8 cellular contexts compared by ENCODE assay signal in the genomic region with DNA sequence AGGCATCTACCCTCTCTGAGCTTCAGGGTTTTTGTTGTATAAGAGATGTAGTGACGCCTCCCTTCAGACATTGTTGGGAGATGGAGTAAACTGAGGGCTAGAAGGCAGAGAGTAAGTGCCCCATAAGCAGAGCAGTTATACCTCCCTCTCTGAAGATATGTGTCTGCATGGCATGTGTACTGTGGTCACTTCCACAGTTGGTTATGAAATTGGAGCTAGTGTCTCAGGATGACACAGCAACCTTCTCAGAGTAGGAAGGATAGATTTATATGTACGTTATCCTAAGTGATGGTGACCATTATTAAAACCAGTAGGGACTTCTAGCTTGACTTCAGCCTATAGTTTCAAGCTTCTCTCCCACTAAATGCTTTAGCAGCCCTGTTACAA. TPM values are rescaled to one million over a fixed set of nuclear protein-coding genes. Genes with fewer than 3 reads are reported as not detected.
DNase-seq lines count a peak whose midpoint lies in the region; ATAC-seq and TF ChIP-seq lines count a peak whose summit lies in the region.

No MANE protein-coding gene starts in this region.

- H3K36me3 ChIP-seq in heart left ventricle (peaks cover 0 to 6% (median 0%) of the 10 kb centered on the region in 9 donors), OCI-LY7 (ENCODE audit: insufficient read depth, low read length) (peaks cover 55% of the 10 kb centered on the region), fibroblast of lung (ENCODE audit: control insufficient read depth, insufficient read depth, low read length) (no peaks in the 10 kb centered on the region), upper lobe of right lung (peaks cover 9% of the 10 kb centered on the region)

- H3K79me2 ChIP-seq in OCI-LY7 (ENCODE audit: insufficient read depth, low read depth, low read length) (peaks cover 85% of the 10 kb centered on the region), fibroblast of lung (ENCODE audit: control insufficient read depth, insufficient read depth, low read length) (peaks cover 7% of the 10 kb centered on the region)

- no peak for TF ChIP-seq POLR2A in heart left ventricle (IDR thresholded peaks at IDR 0.05)

- POLR2A ChIA-PET in OCI-LY7 (lab: Charles Lee): interaction anchor here (0.6 to 13.7 kb wide), 9 partner anchors 9 to 63 kb away, joined by 3 to 711 read pairs (median 11); a partner anchor contains a TSS

- peak overlapping the region in 1 of 12 donors; percentile 37 for H3K27ac ChIP-seq in heart left ventricle
- H3K27ac ChIP-seq in OCI-LY7 (ENCODE audit: low read depth, low read length, poor library complexity, severe bottlenecking): peak overlapping the region; percentile 99
- H3K27ac ChIP-seq in fibroblast of lung (ENCODE audit: insufficient read depth, low read length): no peak overlapping the region
- no peak overlapping the region for H3K27ac ChIP-seq in upper lobe of right lung

- H3K4me1 ChIP-seq in heart left ventricle (peaks cover 0 to 59% (median 1%) of the 10 kb centered on the region in 12 donors), OCI-LY7 (ENCODE audit: insufficient read depth, low read length, poor library complexity, severe bottlenecking) (peaks cover 98% of the 10 kb centered on the region), fibroblast of lung (ENCODE audit: control insufficient read depth, extremely low read depth, insufficient read depth, low read length) (peaks cover 4% of the 10 kb centered on the region), upper lobe of right lung (peaks cover 9% of the 10 kb centered on the region)

- H3K9ac ChIP-seq in fibroblast of lung (ENCODE audit: insufficient read depth, low read length): no peak overlapping the region

- 94 to 98% (median 97%) methylated on average over 2 of the region's 2 CpGs for WGBS in heart left ventricle, 4 donors

- H3K4me2 ChIP-seq in OCI-LY7 (ENCODE audit: low read length) (peak overlapping the region; percentile 85), fibroblast of lung (ENCODE audit: extremely low read depth, insufficient read depth, low read length) (no peak overlapping the region)

- H3K4me3 ChIP-seq in heart left ventricle: no peak overlapping the region
- peak overlapping the region; percentile 62 for H3K4me3 ChIP-seq in OCI-LY7 (ENCODE audit: low read depth, low read length, poor library complexity, severe bottlenecking)
- no peak overlapping the region for H3K4me3 ChIP-seq in fibroblast of lung (replicated peaks in 1 of 4; ENCODE audit: control extremely low read depth in 1 of 4, insufficient read depth in 1 of 4, low read depth in 3 of 4, low read length in 4 of 4)
- H3K4me3 ChIP-seq in upper lobe of right lung: no peak overlapping the region

- H3K27me3 ChIP-seq in heart left ventricle (no peaks in the 10 kb centered on the region), fibroblast of lung (ENCODE audit: control insufficient read depth, insufficient read depth, low read length) (no peaks in the 10 kb centered on the region), upper lobe of right lung (no peaks in the 10 kb centered on the region)

- intact Hi-C loops in heart left ventricle (cut with DNase I) (no loop called here), left cardiac atrium (cut with DNase I) (no loop called here), OCI-LY7 (cut with micrococcal nuclease; ENCODE audit: unreplicated experiment) (loop anchor here (1.0 kb wide), 1 partner anchor 15 kb away; no protein-coding TSS in a partner anchor), upper lobe of right lung (cut with DNase I) (no loop called here)

- H4K20me1 ChIP-seq in OCI-LY7 (ENCODE audit: insufficient read depth, low read length) (no peaks in the 10 kb centered on the region), fibroblast of lung (ENCODE audit: control insufficient read depth, extremely low read depth, insufficient read depth, low read length) (no peaks in the 10 kb centered on the region)

- H3K9me3 ChIP-seq in heart left ventricle (no peaks in the 10 kb centered on the region), OCI-LY7 (ENCODE audit: low read length) (no peaks in the 10 kb centered on the region), fibroblast of lung (ENCODE audit: control insufficient read depth, insufficient read depth, low read depth, low read length) (no peaks in the 10 kb centered on the region), upper lobe of right lung (no peaks in the 10 kb centered on the region)

- no peaks in the 10 kb centered on the region for H3K9me2 ChIP-seq in OCI-LY7 (ENCODE audit: insufficient read depth, low read length)

- TF ChIP-seq CTCF in heart left ventricle (IDR thresholded peaks at IDR 0.05) (no peak), OCI-LY7 (conservative IDR thresholded peaks at IDR 0.05; ENCODE audit: low read length) (no peak), fibroblast of lung (conservative IDR thresholded peaks at IDR 0.05 in 1 of 2, IDR thresholded peaks at IDR 0.05 in 1 of 2; ENCODE audit: low read depth in 1 of 2, low read length in 2 of 2) (no peak), upper lobe of right lung (IDR thresholded peaks at IDR 0.05) (no peak)

- DNase-seq in heart left ventricle: no peak
- no peak for DNase-seq in left cardiac atrium
- no peak for DNase-seq in OCI-LY7 (ENCODE audit: low spot score)
- DNase-seq in fibroblast of lung (ENCODE audit: low read depth in 2 of 2): peak; percentile 45 to 51
- DNase-seq in upper lobe of right lung: no peak
- DNase-seq in COR-L47 (lab: John Stamatoyannopoulos, UW): no peak
- no peak for DNase-seq in DMS114 treated with DMSO at 0.1 percent for 48 hours (lab: John Stamatoyannopoulos, UW; ENCODE audit: unreplicated experiment)
- DNase-seq in activated CD4-positive, alpha-beta T cell treated with anti-CD3 and anti-CD28 coated beads for 48 hours: no peak

- ATAC-seq in heart left ventricle (peak in 3 of 4 donors; percentile 4 to 48 (median 42)), left cardiac atrium (no peak), upper lobe of right lung (peak; percentile 82)

- H2AFZ ChIP-seq in OCI-LY7 (ENCODE audit: low read length) (no peak overlapping the region), fibroblast of lung (ENCODE audit: low read length) (no peak overlapping the region)

- TSS peak; percentile 40 for BruUV-seq in OCI-LY7 (replicated peaks; lab: Mats Ljungman, UMichigan)

- CTCF ChIA-PET in OCI-LY7 (lab: Charles Lee; ENCODE audit: unreplicated experiment): interaction anchor here (0.9 to 2.3 kb wide), 4 partner anchors 13 to 44 kb away, joined by 3 to 22 read pairs (median 9); a partner anchor contains a TSS

RNA-seq across cellular contexts. Expression of a gene that starts 17.9 kb away (rescaled TPM):
- total RNA-seq in heart left ventricle (10 to 100 TPM in 7 of 9 donors, 1 to 10 TPM in 2; 8.2 to 24.3 (median 13.6) TPM), left cardiac atrium (10 to 100 TPM; 13.3 to 15.1 TPM), OCI-LY7 (2022) (125 and 146 TPM in 2 replicates), fibroblast of lung (56.8 and 65.2 TPM in 2 replicates), upper lobe of right lung (29.8 TPM)
- polyA plus RNA-seq in heart left ventricle (10 to 100 TPM in 1 of 2 donors, 1 to 10 TPM in 1; 3.4 to 12.1 TPM), fibroblast of lung (49.6 and 54.6 TPM in 2 replicates)
- total RNA-seq in OCI-LY7 (2014; rRNA removed; shearing (Covaris generic)): 51.3 and 68.7 TPM in 2 replicates
- polyA plus RNA-seq in fibroblast of lung (2012): 26.8 and 33.5 TPM in 2 replicates
- polyA minus RNA-seq in fibroblast of lung (ENCODE audit: low replicate concordance): 15.4 and 20.1 TPM in 2 replicates

RNA-seq across cellular contexts. Expression of a gene that starts 44.3 kb away (rescaled TPM):
- 10 to 100 TPM in 6 of 9 donors, 1 to 10 TPM in 3; 5.7 to 21.6 (median 12.4) TPM for total RNA-seq in heart left ventricle
- polyA plus RNA-seq in heart left ventricle: 10 to 100 TPM in 1 of 2 donors, 1 to 10 TPM in 1; 2.7 to 19.0 TPM
- total RNA-seq in left cardiac atrium: 10 to 100 TPM in 1 of 2 donors, 1 to 10 TPM in 1; 8.1 to 12.1 TPM
- total RNA-seq in OCI-LY7 (2014; rRNA removed; shearing (Covaris generic)): 6.4 and 10.0 TPM in 2 replicates
- 8.0 and 13.0 TPM in 2 replicates for total RNA-seq in OCI-LY7 (2022)
- total RNA-seq in fibroblast of lung: 8.9 and 9.5 TPM in 2 replicates
- 8.6 and 10.3 TPM in 2 replicates for polyA plus RNA-seq in fibroblast of lung
- 5.0 and 6.3 TPM in 2 replicates for polyA plus RNA-seq in fibroblast of lung (2012)
- polyA minus RNA-seq in fibroblast of lung (ENCODE audit: low replicate concordance): 1.1 TPM in 2 replicates
- 6.2 TPM for total RNA-seq in upper lobe of right lung

RNA-seq across cellular contexts. Expression of a gene that starts 44.6 kb away (rescaled TPM):
- total RNA-seq in heart left ventricle (10 to 100 TPM in 8 of 9 donors, 1 to 10 TPM in 1; 9.6 to 32.4 (median 24.0) TPM), left cardiac atrium (10 to 100 TPM; 19.0 to 24.2 TPM), OCI-LY7 (2022) (20.3 and 21.3 TPM in 2 replicates), fibroblast of lung (10.6 and 11.0 TPM in 2 replicates), upper lobe of right lung (13.6 TPM)
- polyA plus RNA-seq in heart left ventricle (10 to 100 TPM; 18.6 to 27.9 TPM), fibroblast of lung (16.9 and 17.1 TPM in 2 replicates)
- 10.2 and 12.8 TPM in 2 replicates for total RNA-seq in OCI-LY7 (2014; rRNA removed; shearing (Covaris generic))
- polyA plus RNA-seq in fibroblast of lung (2012): 9.5 and 10.1 TPM in 2 replicates
- 0.43 and 10.3 TPM in 2 replicates for polyA minus RNA-seq in fibroblast of lung (ENCODE audit: low replicate concordance)

Comparison
In these comparisons a context has a peak if more than half of its experiments do, and no peak if none do; other contexts are left out.
1. ATAC-seq: peak in heart left ventricle (3 of 4) and upper lobe of right lung (single experiment); none in left cardiac atrium (0 of 2).
2. DNase-seq: peak in fibroblast of lung (2 of 2); none in heart left ventricle (0 of 5), left cardiac atrium (single experiment), OCI-LY7 (single experiment), upper lobe of right lung (single experiment), COR-L47 (single experiment), DMS114 treated with DMSO at 0.1 percent for 48 hours (single experiment) and activated CD4-positive, alpha-beta T cell treated with anti-CD3 and anti-CD28 coated beads for 48 hours (single experiment).